In genomic region chr2:160322320-160322719, GRCh38 we compare ENCODE assay signal across 14 cellular contexts.
DNase-seq lines count a peak whose midpoint lies in the region; ATAC-seq, FAIRE-seq and TF ChIP-seq lines count a peak whose summit lies in the region.
"Had no signal": no experiment of that assay in that cellular context is flagged by ENCODE, and none has a peak within 500 bp of the region (broad histone marks: within the 10 kb centered on the region; RNA-seq: fewer than 3 reads in every experiment).

No MANE protein-coding gene starts in this region.

- H3K9ac ChIP-seq in endodermal cell (ENCODE audit: extremely low read depth, low read length, poor library complexity, severe bottlenecking) = no peak overlapping the region
- H3K9ac ChIP-seq: parathyroid adenoma had no signal

- POLR2A ChIA-PET in CD4-positive, alpha-beta T cell (lab: Charles Lee) = interaction anchor here (0.6 to 1.6 kb wide), 5 partner anchors 8 to 671 kb away, joined by 3 to 4 read pairs (median 3); no protein-coding TSS in a partner anchor

- peaks cover 3% of the 10 kb centered on the region for H3K4me1 ChIP-seq in endodermal cell (ENCODE audit: control insufficient read depth, insufficient read depth, low read length)

- no peak for FAIRE-seq in HTR-8/SVneo (lab: Jason Lieb, UNC)
- FAIRE-seq: RCC 7860 had no signal

- H3K27ac Mint-ChIP-seq in CD4-positive, alpha-beta T cell = peak overlapping the region; percentile 15
- H3K27ac Mint-ChIP-seq in activated T-cell treated with anti-CD3 and anti-CD28 coated beads, Interleukin-2, amount 50 U/mL, for 72 hours = peak overlapping the region; percentile 81
- H3K27ac Mint-ChIP-seq in endodermal cell = no peak overlapping the region

- peaks cover 6% of the 10 kb centered on the region for H3K36me3 Mint-ChIP-seq in CD4-positive, alpha-beta T cell (ENCODE audit: low read depth)
- H3K36me3 Mint-ChIP-seq in activated T-cell treated with anti-CD3 and anti-CD28 coated beads, Interleukin-2, amount 50 U/mL, for 72 hours (ENCODE audit: insufficient read depth in 2 of 2) = peaks cover 2 to 6% of the 10 kb centered on the region in 2 donors
- H3K36me3 Mint-ChIP-seq in endodermal cell (ENCODE audit: low read depth) = peaks cover 2% of the 10 kb centered on the region

- no peak overlapping the region for H3K4me3 Mint-ChIP-seq in CD4-positive, alpha-beta T cell
- peak overlapping the region; percentile 22 to 68 for H3K4me3 Mint-ChIP-seq in activated T-cell treated with anti-CD3 and anti-CD28 coated beads, Interleukin-2, amount 50 U/mL, for 72 hours
- H3K4me3 Mint-ChIP-seq in endodermal cell = no peak overlapping the region

- no peaks in the 10 kb centered on the region for H3K9me3 Mint-ChIP-seq in CD4-positive, alpha-beta T cell
- no peaks in the 10 kb centered on the region for H3K9me3 Mint-ChIP-seq in activated T-cell treated with anti-CD3 and anti-CD28 coated beads, Interleukin-2, amount 50 U/mL, for 72 hours
- no peaks in the 10 kb centered on the region for H3K9me3 Mint-ChIP-seq in endodermal cell

- no peak overlapping the region for H3K4me3 ChIP-seq in endodermal cell (ENCODE audit: low read length)

- no peaks in the 10 kb centered on the region for H3K9me3 ChIP-seq in CD4-positive, alpha-beta T cell (ENCODE audit: control insufficient read depth, low read length)
- no peaks in the 10 kb centered on the region for H3K9me3 ChIP-seq in endodermal cell (ENCODE audit: control insufficient read depth, low read length)

- no peak overlapping the region for H3K27ac ChIP-seq in CD4-positive, alpha-beta T cell (ENCODE audit: low read depth, low read length)
- no peak overlapping the region for H3K27ac ChIP-seq in endodermal cell (ENCODE audit: low read depth, low read length)
- H3K27ac ChIP-seq: parathyroid adenoma had no signal

- no peak for DNase-seq in CD4-positive, alpha-beta T cell
- peak; percentile 42 to 44 for DNase-seq in activated T-cell treated with anti-CD3 and anti-CD28 coated beads, Interleukin-2, amount 50 U/mL, for 72 hours
- DNase-seq in endodermal cell (no peak), HTR-8/SVneo (ENCODE audit: insufficient read length, low spot score) (no peak), dermis blood vessel endothelial cell (no peak), NCI-H1092 (lab: John Stamatoyannopoulos, UW) (no peak)
- DNase-seq: hypothalamus, MV-4-11, NCI-H748 treated with DMSO at 0.1 percent for 48 hours, SW 1271 had no signal

- no peaks in the 10 kb centered on the region for H3K27me3 ChIP-seq in CD4-positive, alpha-beta T cell (ENCODE audit: control insufficient read depth, insufficient read depth, low read length)
- H3K27me3 ChIP-seq in endodermal cell (ENCODE audit: control insufficient read depth, insufficient read depth, low read length, poor library complexity, severe bottlenecking) = no peaks in the 10 kb centered on the region

- ATAC-seq in CD4-positive, alpha-beta T cell (ENCODE audit: poor library complexity) = peak; percentile 30
- ATAC-seq in GM18498 (IDR thresholded peaks at IDR 0.05; ENCODE audit: unreplicated experiment) (peak; percentile 56), HG02678 (IDR thresholded peaks at IDR 0.05; ENCODE audit: unreplicated experiment) (peak; percentile 37)
- ATAC-seq in activated T-cell treated with anti-CD3 and anti-CD28 coated beads, Interleukin-2, amount 50 U/mL, for 72 hours (replicated peaks in 1 of 2) = peak; percentile 83 to 87

- H3K4me1 Mint-ChIP-seq in CD4-positive, alpha-beta T cell (ENCODE audit: low read depth) = peaks cover 90% of the 10 kb centered on the region
- H3K4me1 Mint-ChIP-seq in activated T-cell treated with anti-CD3 and anti-CD28 coated beads, Interleukin-2, amount 50 U/mL, for 72 hours (ENCODE audit: low read depth) = peaks cover 76% of the 10 kb centered on the region
- peaks cover 31% of the 10 kb centered on the region for H3K4me1 Mint-ChIP-seq in endodermal cell

- CTCF ChIA-PET in CD4-positive, alpha-beta T cell (lab: Charles Lee) = interaction anchor here (1.1 to 1.8 kb wide), 2 partner anchors 12 to 17 kb away, joined by 3 read pairs; no protein-coding TSS in a partner anchor

- TF ChIP-seq CTCF in CD4-positive, alpha-beta T cell (IDR thresholded peaks at IDR 0.05) = no peak
- TF ChIP-seq CTCF in endodermal cell (conservative IDR thresholded peaks at IDR 0.05) = no peak

- intact Hi-C loops in CD4-positive, alpha-beta T cell (cut with DNase I, micrococcal nuclease) = loop anchor here in 1 of 2 experiments (5.0 to 10.0 kb wide), 2 partner anchors 592 to 650 kb away; no protein-coding TSS in a partner anchor

- WGBS in endodermal cell (ENCODE audit: insufficient coverage in 1 of 2, insufficient read length in 1 of 2), 2 experiments = 96 to 100% methylated on average over 2 of the region's 3 CpGs

- H3K27me3 Mint-ChIP-seq in CD4-positive, alpha-beta T cell = no peaks in the 10 kb centered on the region
- H3K27me3 Mint-ChIP-seq in activated T-cell treated with anti-CD3 and anti-CD28 coated beads, Interleukin-2, amount 50 U/mL, for 72 hours (ENCODE audit: low read depth) = peaks cover 4% of the 10 kb centered on the region
- no peaks in the 10 kb centered on the region for H3K27me3 Mint-ChIP-seq in endodermal cell (ENCODE audit: insufficient read depth)

- H3K36me3 ChIP-seq in endodermal cell (ENCODE audit: control insufficient read depth, insufficient read depth, low read length) = peaks cover 5% of the 10 kb centered on the region

Comparison
In these comparisons a context has a peak if more than half of its experiments do, and no peak if none do; other contexts are left out.
1. ATAC-seq: peak in every context shown above with its lines; median percentile 85 in activated T-cell treated with anti-CD3 and anti-CD28 coated beads, Interleukin-2, amount 50 U/mL, for 72 hours; 56 in GM18498; 37 in HG02678; 30 in CD4-positive, alpha-beta T cell.
2. DNase-seq: peak in activated T-cell treated with anti-CD3 and anti-CD28 coated beads, Interleukin-2, amount 50 U/mL, for 72 hours (2 of 2); none in CD4-positive, alpha-beta T cell (0 of 10), endodermal cell (single experiment), HTR-8/SVneo (single experiment), dermis blood vessel endothelial cell (single experiment) and NCI-H1092 (single experiment).
3. H3K4me3 Mint-ChIP-seq: peak in activated T-cell treated with anti-CD3 and anti-CD28 coated beads, Interleukin-2, amount 50 U/mL, for 72 hours (2 of 2); none in CD4-positive, alpha-beta T cell (single experiment) and endodermal cell (single experiment).